1 cellular context compared by ENCODE assay signal in the genomic region with DNA sequence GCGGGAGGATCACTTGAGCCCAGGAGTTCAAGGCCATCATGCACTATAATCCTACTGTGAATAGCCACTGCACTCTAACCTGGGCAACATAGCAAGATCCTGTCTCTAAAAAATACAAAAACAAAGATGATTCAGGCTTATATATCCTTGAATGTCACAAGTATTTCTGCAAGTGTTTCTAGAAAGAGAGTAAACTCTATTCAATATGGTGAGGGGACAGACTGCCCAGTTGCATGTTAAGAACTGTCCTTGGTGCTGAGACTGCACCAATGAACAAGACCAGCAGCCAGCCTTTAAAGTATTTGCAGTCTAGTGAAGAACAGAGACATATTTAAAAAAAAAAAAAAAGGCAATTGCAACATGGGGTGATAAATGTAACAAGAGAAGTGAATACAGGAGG.
TF ChIP-seq lines count a peak whose summit lies in the region.

No MANE protein-coding gene starts in this region.

TF ChIP-seq in A549, 52 proteins besides CTCF, POLR2A, EP300 and RAD21 (continued from another document):
- TF ChIP-seq MYC (IDR thresholded peaks at IDR 0.05; ENCODE audit: borderline replicate concordance, low read length) (no peak), HOXA7 (CRISPR knock-in tag; IDR thresholded peaks at IDR 0.05) (no peak), MAX (IDR thresholded peaks at IDR 0.05) (no peak), TP53 (CRISPR knock-in tag; IDR thresholded peaks at IDR 0.05) (no peak), RCOR1 (IDR thresholded peaks at IDR 0.05; ENCODE audit: low read depth, low read length) (no peak), HDAC2 (IDR thresholded peaks at IDR 0.05) (no peak), FOSL2 (IDR thresholded peaks at IDR 0.05) (no peak), FOSL2 (CRISPR knock-in tag; IDR thresholded peaks at IDR 0.05) (no peak), RFX5 (IDR thresholded peaks at IDR 0.05) (no peak), USF2 (IDR thresholded peaks at IDR 0.05) (no peak), HEYL (CRISPR knock-in tag; IDR thresholded peaks at IDR 0.05) (no peak)
TF ChIP-seq in A549: peak in this region for 2.
